In the genomic region with DNA sequence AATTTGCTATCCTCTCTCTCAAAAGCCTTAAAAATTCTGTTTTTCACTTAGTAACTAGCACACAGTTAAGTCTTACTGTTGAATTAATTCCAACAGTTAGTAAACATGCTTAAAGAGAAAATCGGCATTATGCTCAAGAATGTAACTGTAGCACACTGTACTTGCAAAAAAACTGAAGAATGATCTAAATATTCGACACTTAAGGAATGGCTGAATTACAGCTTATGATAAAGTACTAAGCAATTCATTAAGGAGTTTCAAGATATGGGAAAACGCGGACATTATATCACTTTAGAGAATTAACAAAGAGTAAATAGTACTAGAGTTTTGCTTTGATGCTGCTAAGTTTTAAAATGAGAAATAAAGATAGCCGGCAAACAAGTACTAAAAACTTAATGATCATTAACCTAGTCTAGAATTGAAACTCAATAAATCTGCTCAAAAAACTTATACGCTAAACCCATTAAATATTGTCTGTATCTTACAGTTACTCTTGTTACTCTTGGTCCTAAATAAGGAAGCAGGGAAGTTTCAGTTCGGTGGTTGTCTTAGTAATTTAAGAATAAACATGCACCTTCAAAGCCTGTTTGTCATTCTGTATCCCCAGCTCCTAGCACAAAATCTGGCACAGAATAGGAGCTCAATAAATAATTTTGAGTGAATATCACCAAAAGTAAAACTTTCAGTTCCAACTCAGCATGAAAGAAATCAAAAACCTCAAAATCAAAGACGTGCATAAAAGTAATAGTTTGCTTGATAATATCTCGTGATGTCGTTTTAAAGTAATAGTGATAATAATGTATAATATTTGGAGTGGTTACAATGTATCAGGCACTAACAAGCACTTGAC, we compare ENCODE assay signal across 8 cellular contexts. TPM values are rescaled to one million over a fixed set of nuclear protein-coding genes. Genes with fewer than 3 reads are reported as not detected.
DNase-seq lines count a peak whose midpoint lies in the region; ATAC-seq and TF ChIP-seq lines count a peak whose summit lies in the region.

No MANE protein-coding gene starts in this region.

- TF ChIP-seq CTCF in epithelial cell of proximal tubule (conservative IDR thresholded peaks at IDR 0.05; ENCODE audit: low read depth, low read length) = no peak

- H3K9me3 ChIP-seq in SJSA1 (replicated peaks) = no peaks in the 10 kb centered on the region

- peaks cover 28% of the 10 kb centered on the region for H3K4me1 Mint-ChIP-seq in activated CD4-positive, alpha-beta T cell treated with anti-CD3 and anti-CD28 coated beads, Interleukin-2, amount 10 ng/mL, durations not matched to agents 24 days and 14 days

- H3K36me3 Mint-ChIP-seq in activated CD4-positive, alpha-beta T cell treated with anti-CD3 and anti-CD28 coated beads, Interleukin-2, amount 10 ng/mL, durations not matched to agents 24 days and 14 days (ENCODE audit: low read depth) = no peaks in the 10 kb centered on the region

- peak overlapping the region; percentile 95 for H3K4me3 Mint-ChIP-seq in activated CD4-positive, alpha-beta T cell treated with anti-CD3 and anti-CD28 coated beads, Interleukin-2, amount 10 ng/mL, durations not matched to agents 24 days and 14 days

- H3K27me3 Mint-ChIP-seq in activated CD4-positive, alpha-beta T cell treated with anti-CD3 and anti-CD28 coated beads, Interleukin-2, amount 10 ng/mL, durations not matched to agents 24 days and 14 days = no peaks in the 10 kb centered on the region

- H3K27ac ChIP-seq in SJSA1 = peak overlapping the region; percentile 92

- H3K36me3 ChIP-seq in SJSA1 = no peaks in the 10 kb centered on the region

- no peaks in the 10 kb centered on the region for H3K9me3 Mint-ChIP-seq in activated CD4-positive, alpha-beta T cell treated with anti-CD3 and anti-CD28 coated beads, Interleukin-2, amount 10 ng/mL, durations not matched to agents 24 days and 14 days

- DNase-seq in activated CD4-positive, alpha-beta T cell treated with anti-CD3 and anti-CD28 coated beads, Interleukin-2, amount 10 ng/mL, durations not matched to agents 24 days and 14 days = no peak
- DNase-seq in activated CD4-positive, alpha-beta T cell treated with anti-CD3 and anti-CD28 coated beads for 1 hour = no peak
- DNase-seq in SJSA1 (ENCODE audit: low read depth in 1 of 2, low spot score in 2 of 2) = peak in 1 of 2 experiments; percentile 29
- DNase-seq in epithelial cell of proximal tubule (ENCODE audit: low read depth) = no peak
- peak; percentile 38 for DNase-seq in pons (ENCODE audit: low spot score)
- DNase-seq in NCI-H2227 treated with DMSO at 0.1 percent for 48 hours (lab: John Stamatoyannopoulos, UW) = no peak

- intact Hi-C loops in activated CD4-positive, alpha-beta T cell treated with anti-CD3 and anti-CD28 coated beads, Interleukin-2, amount 10 ng/mL, durations not matched to agents 24 days and 14 days (cut with micrococcal nuclease) = loop anchor here (10.0 kb wide), 1 partner anchor 1455 kb away; the partner anchor contains the start of genes ARL5B and NSUN6

- peak overlapping the region; percentile 92 for H3K27ac Mint-ChIP-seq in activated CD4-positive, alpha-beta T cell treated with anti-CD3 and anti-CD28 coated beads, Interleukin-2, amount 10 ng/mL, durations not matched to agents 24 days and 14 days

- peak overlapping the region; percentile 57 for H3K4me3 ChIP-seq in SJSA1
- H3K4me3 ChIP-seq in epithelial cell of proximal tubule (ENCODE audit: low read depth, low read length) = peak overlapping the region; percentile 68

- no peaks in the 10 kb centered on the region for H3K27me3 ChIP-seq in SJSA1 (replicated peaks)

- peaks cover 18% of the 10 kb centered on the region for H3K4me1 ChIP-seq in SJSA1 (replicated peaks)

- ATAC-seq in HG02642 (IDR thresholded peaks at IDR 0.05; ENCODE audit: poor library complexity, unreplicated experiment) (no peak), GM19463 (IDR thresholded peaks at IDR 0.05; ENCODE audit: unreplicated experiment) (no peak)

RNA-seq across cellular contexts. Expression of gene TRDMT1, which starts 1.2 kb away (rescaled TPM):
- total RNA-seq in activated CD4-positive, alpha-beta T cell treated with anti-CD3 and anti-CD28 coated beads, Interleukin-2, amount 10 ng/mL, durations not matched to agents 24 days and 14 days = 3.9 and 5.6 TPM in 2 replicates
- 10.4 and 11.4 TPM in 2 replicates for total RNA-seq in SJSA1 (2014; rRNA removed; shearing (Covaris generic))
- 3.1 and 4.6 TPM in 2 replicates for total RNA-seq in epithelial cell of proximal tubule

RNA-seq across cellular contexts. Expression of gene VIM, which starts 27.8 kb away (rescaled TPM):
- 178 and 182 TPM in 2 replicates for total RNA-seq in activated CD4-positive, alpha-beta T cell treated with anti-CD3 and anti-CD28 coated beads, Interleukin-2, amount 10 ng/mL, durations not matched to agents 24 days and 14 days
- 7,646 and 7,733 TPM in 2 replicates for total RNA-seq in SJSA1 (2014; rRNA removed; shearing (Covaris generic))
- total RNA-seq in epithelial cell of proximal tubule = 4,845 and 5,023 TPM in 2 replicates

Comparison
In these comparisons a context has a peak if more than half of its experiments do, and no peak if none do; other contexts are left out.
1. RNA of gene VIM, which starts 27.8 kb away (total RNA-seq): 7,646 to 7,733 TPM in SJSA1 and 4,845 to 5,023 TPM in epithelial cell of proximal tubule; 178 to 182 TPM in activated CD4-positive, alpha-beta T cell treated with anti-CD3 and anti-CD28 coated beads, Interleukin-2, amount 10 ng/mL, durations not matched to agents 24 days and 14 days; every median in the first group is over 10 times any median in the second.